In the genomic region with DNA sequence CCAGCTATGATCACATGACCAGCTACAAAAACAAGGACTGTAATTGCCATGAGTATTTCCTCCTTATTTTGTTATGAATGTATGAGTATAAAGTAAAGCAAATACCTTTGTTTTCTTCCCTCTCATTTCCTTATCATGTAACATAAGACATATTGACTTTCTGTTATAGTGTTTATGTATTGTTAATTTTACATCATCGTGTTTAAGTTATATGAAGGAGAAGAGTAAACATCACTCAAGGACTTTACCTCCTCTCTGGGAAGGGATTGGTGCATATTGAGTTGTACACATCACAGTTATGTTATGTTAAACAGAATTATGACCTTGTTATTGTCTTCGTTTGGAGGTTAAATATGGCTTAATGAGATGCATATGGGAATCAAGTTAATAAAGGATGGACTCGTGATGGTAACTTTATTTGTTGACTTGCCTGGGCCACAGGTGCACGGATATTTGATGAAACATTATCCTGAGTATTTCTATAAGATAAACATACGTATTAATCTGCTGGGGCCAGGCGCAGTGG, we compare ENCODE assay signal across 1 cellular context.
TF ChIP-seq lines count a peak whose summit lies in the region.

No MANE protein-coding gene starts in this region.

TF ChIP-seq in HEK293, 187 proteins besides CTCF, POLR2A, EP300 and RAD21 (continued from another document):
- TF ChIP-seq BCL6B (tag by site-specific recombination; IDR thresholded peaks at IDR 0.05) (peak; percentile 68; the same call in 1 of the 2 replicates), ZNF747 (tag by site-specific recombination; IDR thresholded peaks at IDR 0.05) (no peak), WT1 (tag by site-specific recombination; IDR thresholded peaks at IDR 0.05) (peak; percentile 40; the same call in 1 of the 2 replicates)
- TF ChIP-seq, protein P1, sequence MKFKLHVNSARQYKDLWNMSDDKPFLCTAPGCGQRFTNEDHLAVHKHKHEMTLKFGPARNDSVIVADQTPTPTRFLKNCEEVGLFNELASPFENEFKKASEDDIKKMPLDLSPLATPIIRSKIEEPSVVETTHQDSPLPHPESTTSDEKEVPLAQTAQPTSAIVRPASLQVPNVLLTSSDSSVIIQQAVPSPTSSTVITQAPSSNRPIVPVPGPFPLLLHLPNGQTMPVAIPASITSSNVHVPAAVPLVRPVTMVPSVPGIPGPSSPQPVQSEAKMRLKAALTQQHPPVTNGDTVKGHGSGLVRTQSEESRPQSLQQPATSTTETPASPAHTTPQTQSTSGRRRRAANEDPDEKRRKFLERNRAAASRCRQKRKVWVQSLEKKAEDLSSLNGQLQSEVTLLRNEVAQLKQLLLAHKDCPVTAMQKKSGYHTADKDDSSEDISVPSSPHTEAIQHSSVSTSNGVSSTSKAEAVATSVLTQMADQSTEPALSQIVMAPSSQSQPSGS (tag by site-specific recombination; IDR thresholded peaks at IDR 0.05; ENCODE audit: low read depth): peak; percentile 64; the same call in 1 of the 2 replicates
TF ChIP-seq in HEK293: peak in this region for 14.
